ENCODE assay signal across 15 cellular contexts in genomic region chr20:11232896-11233295, GRCh38.
DNase-seq lines count a peak whose midpoint lies in the region; ATAC-seq and TF ChIP-seq lines count a peak whose summit lies in the region.
"Had no signal": no experiment of that assay in that cellular context is flagged by ENCODE, and none has a peak within 500 bp of the region (broad histone marks: within the 10 kb centered on the region; RNA-seq: fewer than 3 reads in every experiment).

No MANE protein-coding gene starts in this region.

- peaks cover 31% of the 10 kb centered on the region for H3K4me1 ChIP-seq in smooth muscle cell (ENCODE audit: low read depth)

- H3K36me3 Mint-ChIP-seq in nephron (ENCODE audit: low read depth): no peaks in the 10 kb centered on the region

- peak overlapping the region; percentile 5 to 25 (median 8) for H3K27ac Mint-ChIP-seq in nephron
- H3K27ac Mint-ChIP-seq: CD4-positive, alpha-beta T cell; GM23338; HFFc6 had no signal

- peaks cover 15% of the 10 kb centered on the region for H3F3A ChIP-seq in smooth muscle cell (ENCODE audit: low read depth)

- no peak overlapping the region for H3K27ac ChIP-seq in smooth muscle cell (ENCODE audit: low read depth)
- H3K27ac ChIP-seq: C4-2B had no signal

- H3K9me3 ChIP-seq in smooth muscle cell (replicated peaks; ENCODE audit: low read depth): no peaks in the 10 kb centered on the region
- H3K9me3 ChIP-seq: Caco-2 had no signal

- peak overlapping the region; percentile 1 for H3K4me2 ChIP-seq in smooth muscle cell
- H3K4me2 ChIP-seq: GM23338 had no signal

- no peaks in the 10 kb centered on the region for H3K27me3 ChIP-seq in smooth muscle cell (ENCODE audit: low read depth)

- peak; percentile 20 for DNase-seq in amniotic epithelial cell (ENCODE audit: low read depth)
- peak; percentile 50 for DNase-seq in iris pigment epithelial cell (ENCODE audit: low read depth)
- no peak for DNase-seq in smooth muscle cell (lab: John Stamatoyannopoulos, UW; ENCODE audit: unreplicated experiment)
- DNase-seq in Kasumi-1 (lab: John Stamatoyannopoulos, UW): no peak
- DNase-seq in RKO (ENCODE audit: low spot score): no peak
- DNase-seq: AML-193; Caco-2; CD4-positive, alpha-beta T cell; H7; HFFc6 had no signal

- no peak overlapping the region for H3K4me3 ChIP-seq in smooth muscle cell
- H3K4me3 ChIP-seq: GM23338 had no signal

- H3K4me1 Mint-ChIP-seq in nephron: peaks cover 59% of the 10 kb centered on the region

- peaks cover 4% of the 10 kb centered on the region for H3K27me3 Mint-ChIP-seq in nephron (ENCODE audit: low read depth)
- H3K27me3 Mint-ChIP-seq: CD4-positive, alpha-beta T cell had no signal

- H2AFZ ChIP-seq in smooth muscle cell (ENCODE audit: low read depth): peak overlapping the region; percentile 91
- H2AFZ ChIP-seq: GM23338 had no signal

- H3K79me2 ChIP-seq in smooth muscle cell (ENCODE audit: low read depth): no peaks in the 10 kb centered on the region

- H3K9me3 Mint-ChIP-seq in nephron: no peaks in the 10 kb centered on the region
- H3K9me3 Mint-ChIP-seq: CD4-positive, alpha-beta T cell; GM23338; HFFc6 had no signal

- H4K20me1 ChIP-seq in smooth muscle cell (ENCODE audit: low read depth): no peaks in the 10 kb centered on the region

- TF ChIP-seq CTCF in nephron (IDR thresholded peaks at IDR 0.05; ENCODE audit: unreplicated experiment in 3 of 3) (no peak), smooth muscle cell (IDR thresholded peaks at IDR 0.05; ENCODE audit: borderline replicate concordance, insufficient read depth, poor library complexity, severe bottlenecking) (no peak)

- ATAC-seq in GM19328 (IDR thresholded peaks at IDR 0.05; ENCODE audit: unreplicated experiment): no peak
- ATAC-seq: GM23338, HCT116 had no signal

- H3K36me3 ChIP-seq in smooth muscle cell (ENCODE audit: low read depth): no peaks in the 10 kb centered on the region

- WGBS in smooth muscle cell (ENCODE audit: low lambda C conversion rate): 37% methylated on average over 8 of the region's 8 CpGs

- no peak overlapping the region for H3K9ac ChIP-seq in smooth muscle cell (ENCODE audit: low read depth)

- H3K4me3 Mint-ChIP-seq in nephron: no peak overlapping the region
- H3K4me3 Mint-ChIP-seq: CD4-positive, alpha-beta T cell; GM23338; HFFc6 had no signal

Comparison
In these comparisons a context has a peak if more than half of its experiments do, and no peak if none do; other contexts are left out.
1. DNase-seq: peak in amniotic epithelial cell (single experiment) and iris pigment epithelial cell (single experiment); none in smooth muscle cell (single experiment), Kasumi-1 (0 of 2) and RKO (single experiment).